ENCODE assay signal across 9 cellular contexts in the genomic region with DNA sequence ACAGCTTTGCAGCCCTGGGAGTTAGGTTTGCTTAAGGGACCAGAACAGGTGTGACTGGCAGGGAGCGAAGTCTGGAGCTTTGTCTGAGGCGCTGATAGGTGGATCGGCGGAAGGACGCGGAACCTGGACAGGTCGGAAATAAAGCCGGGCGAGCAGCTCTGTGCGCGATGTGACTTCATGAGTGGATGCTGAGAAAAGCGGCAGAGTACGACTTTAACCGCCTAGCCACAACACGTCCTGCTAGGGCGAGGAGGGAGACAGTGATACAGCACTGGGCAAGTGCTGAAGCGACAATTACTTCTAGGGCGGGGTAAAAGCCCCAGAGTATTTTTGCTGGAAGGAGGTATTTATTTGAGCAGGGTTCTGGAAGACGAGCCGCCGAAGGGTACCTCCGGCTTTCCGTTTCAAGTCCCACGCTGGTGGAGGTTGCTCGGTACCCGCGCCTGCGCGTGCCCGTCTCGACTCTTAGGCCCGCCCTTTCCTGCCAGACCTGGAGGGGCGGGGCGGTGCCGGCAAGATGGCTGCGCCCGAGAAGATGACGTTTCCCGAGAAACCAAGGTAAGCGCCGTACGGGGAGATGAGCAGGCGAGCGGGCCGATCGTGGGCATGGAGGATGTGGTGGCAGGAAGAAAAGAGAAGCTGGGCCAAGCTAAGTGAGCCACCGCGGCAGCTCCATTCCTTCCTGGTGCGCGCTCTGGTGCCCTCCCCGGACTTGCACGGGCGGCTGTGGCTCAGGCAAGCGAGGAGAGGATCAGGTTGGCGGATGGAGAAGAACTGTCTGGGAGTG. TPM values are rescaled to one million over a fixed set of nuclear protein-coding genes. Genes with fewer than 3 reads are reported as not detected.
DNase-seq lines count a peak whose midpoint lies in the region; ATAC-seq, FAIRE-seq and TF ChIP-seq lines count a peak whose summit lies in the region.
"Had no signal": no experiment of that assay in that cellular context is flagged by ENCODE, and none has a peak within 500 bp of the region (broad histone marks: within the 10 kb centered on the region; RNA-seq: fewer than 3 reads in every experiment).

A gene with protein sequence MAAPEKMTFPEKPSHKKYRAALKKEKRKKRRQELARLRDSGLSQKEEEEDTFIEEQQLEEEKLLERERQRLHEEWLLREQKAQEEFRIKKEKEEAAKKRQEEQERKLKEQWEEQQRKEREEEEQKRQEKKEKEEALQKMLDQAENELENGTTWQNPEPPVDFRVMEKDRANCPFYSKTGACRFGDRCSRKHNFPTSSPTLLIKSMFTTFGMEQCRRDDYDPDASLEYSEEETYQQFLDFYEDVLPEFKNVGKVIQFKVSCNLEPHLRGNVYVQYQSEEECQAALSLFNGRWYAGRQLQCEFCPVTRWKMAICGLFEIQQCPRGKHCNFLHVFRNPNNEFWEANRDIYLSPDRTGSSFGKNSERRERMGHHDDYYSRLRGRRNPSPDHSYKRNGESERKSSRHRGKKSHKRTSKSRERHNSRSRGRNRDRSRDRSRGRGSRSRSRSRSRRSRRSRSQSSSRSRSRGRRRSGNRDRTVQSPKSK (plus strand): TSS at position 506 of the 787 bp plus-strand sequence. CDS start 12 bp downstream, at position 518.

- no peaks in the 10 kb centered on the region for H3K36me3 ChIP-seq in kidney (ENCODE audit: control insufficient read depth in 1 of 2, insufficient read depth in 2 of 2, low read length in 2 of 2)

- H3K4me3 ChIP-seq in kidney (ENCODE audit: low read length in 2 of 2), result peak within 1 kb of the TSS; percentile 79 to 89

- H3K4me1 Mint-ChIP-seq in WTC11, result no peaks in the 10 kb centered on the region; the same call in 1 of the 2 replicates

- peak within 1 kb of the TSS; percentile 65 to 71 for H3K27ac ChIP-seq in kidney (ENCODE audit: low read depth in 2 of 2, low read length in 2 of 2)

- no peak for FAIRE-seq in kidney (lab: Jason Lieb, UNC)

- DNase-seq in AG08396 (ENCODE audit: low spot score), result peak; percentile 94
- peak; percentile 92 for DNase-seq in NCI-H2227 treated with DMSO at 0.1 percent for 48 hours (lab: John Stamatoyannopoulos, UW)
- DNase-seq in WTC11 (ENCODE audit: low spot score), result peak; percentile 72
- DNase-seq in central memory CD4-positive, alpha-beta T cell, result peak; percentile 95
- DNase-seq in kidney, result peak; percentile 95
- peak; percentile 63 to 77 for DNase-seq in stimulated activated CD4-positive, alpha-beta T cell treated with anti-CD3 and anti-CD28 coated beads, Interleukin-15, amount 100 ng/mL, for 1 hour (ENCODE audit: low read depth in 1 of 2, low spot score in 1 of 2)

- intact Hi-C loops in kidney (cut with DNase I), result no loop called here

- no peak for TF ChIP-seq CTCF in WTC11 (IDR thresholded peaks at IDR 0.05)
- no peak for TF ChIP-seq CTCF in kidney (IDR thresholded peaks at IDR 0.05; ENCODE audit: borderline replicate concordance, extremely low read depth, insufficient read depth)

- peak within 1 kb of the TSS; percentile 63 to 81 for H3K9ac ChIP-seq in kidney (ENCODE audit: low read length in 2 of 2)

- POLR2A ChIA-PET in WTC11 (lab: Charles Lee), result interaction anchor here (0.5 to 1.0 kb wide), 2 partner anchors 53 to 65 kb away, joined by 3 read pairs; partner anchors contain the start of gene AP1S2

- peaks cover 2% of the 10 kb centered on the region for H3K36me3 Mint-ChIP-seq in WTC11

- H3K27me3 Mint-ChIP-seq in WTC11 (ENCODE audit: low read depth), result no peaks in the 10 kb centered on the region

- H3K4me3 Mint-ChIP-seq in WTC11, result no peak within 1 kb of the TSS

- ATAC-seq in GM18907 (IDR thresholded peaks at IDR 0.05; ENCODE audit: unreplicated experiment) (peak; percentile 92), HG03135 (IDR thresholded peaks at IDR 0.05; ENCODE audit: unreplicated experiment) (peak; percentile 90), WTC11 (peak; percentile 94)

- CTCF ChIA-PET in WTC11 (lab: Charles Lee), result interaction anchor here (0.9 to 1.0 kb wide), 2 partner anchors 19 to 26 kb away, joined by 3 read pairs; no protein-coding TSS in a partner anchor

- H3K9me3 ChIP-seq in kidney (ENCODE audit: control insufficient read depth in 1 of 2, low read length in 2 of 2), result no peaks in the 10 kb centered on the region

- H3K27ac Mint-ChIP-seq in WTC11, result no peak within 1 kb of the TSS
- H3K27ac Mint-ChIP-seq: T-helper 1 cell treated with Interleukin-12 subunit alpha and Interleukin-12 subunit beta and Interleukin-4 antibody, amounts not matched to agents 30 μg/mL and 1 μg/mL, for 36 hours had no signal

- peaks cover 2% of the 10 kb centered on the region; the same call in 1 of the 2 replicates for H3K9me3 Mint-ChIP-seq in WTC11
- H3K9me3 Mint-ChIP-seq: T-helper 1 cell treated with Interleukin-12 subunit alpha and Interleukin-12 subunit beta and Interleukin-4 antibody, amounts not matched to agents 30 μg/mL and 1 μg/mL, for 36 hours had no signal

- peaks cover 0 to 2% of the 10 kb centered on the region in 2 donors for H3K4me1 ChIP-seq in kidney (ENCODE audit: control insufficient read depth in 1 of 2, insufficient read depth in 1 of 2, low read depth in 1 of 2, low read length in 2 of 2)

TF ChIP-seq in WTC11, 78 proteins besides CTCF, POLR2A, EP300 and RAD21:
- no peak for TF ChIP-seq ZNF121 (CRISPR knock-in tag; IDR thresholded peaks at IDR 0.05)
- TF ChIP-seq, protein P1, sequence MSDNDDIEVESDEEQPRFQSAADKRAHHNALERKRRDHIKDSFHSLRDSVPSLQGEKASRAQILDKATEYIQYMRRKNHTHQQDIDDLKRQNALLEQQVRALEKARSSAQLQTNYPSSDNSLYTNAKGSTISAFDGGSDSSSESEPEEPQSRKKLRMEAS (CRISPR knock-in tag; IDR thresholded peaks at IDR 0.05), result peak; percentile 41; the same call in 1 of the 2 replicates
- TF ChIP-seq NR1H2 (CRISPR knock-in tag; IDR thresholded peaks at IDR 0.05), result no peak
- 0 out of 2 replicates have a peak, but pooled peaks have one; percentile 40 for TF ChIP-seq SP1 (CRISPR knock-in tag; conservative IDR thresholded peaks at IDR 0.05)
- no peak for TF ChIP-seq ATF1 (CRISPR knock-in tag; IDR thresholded peaks at IDR 0.05)
- TF ChIP-seq, protein P2, sequence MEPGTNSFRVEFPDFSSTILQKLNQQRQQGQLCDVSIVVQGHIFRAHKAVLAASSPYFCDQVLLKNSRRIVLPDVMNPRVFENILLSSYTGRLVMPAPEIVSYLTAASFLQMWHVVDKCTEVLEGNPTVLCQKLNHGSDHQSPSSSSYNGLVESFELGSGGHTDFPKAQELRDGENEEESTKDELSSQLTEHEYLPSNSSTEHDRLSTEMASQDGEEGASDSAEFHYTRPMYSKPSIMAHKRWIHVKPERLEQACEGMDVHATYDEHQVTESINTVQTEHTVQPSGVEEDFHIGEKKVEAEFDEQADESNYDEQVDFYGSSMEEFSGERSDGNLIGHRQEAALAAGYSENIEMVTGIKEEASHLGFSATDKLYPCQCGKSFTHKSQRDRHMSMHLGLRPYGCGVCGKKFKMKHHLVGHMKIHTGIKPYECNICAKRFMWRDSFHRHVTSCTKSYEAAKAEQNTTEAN (CRISPR knock-in tag; IDR thresholded peaks at IDR 0.05), result peak; percentile 53; the same call in 1 of the 2 replicates
- 0 out of 2 replicates have a peak, but pooled peaks have one; percentile 20 for TF ChIP-seq NFE2L1 (CRISPR knock-in tag; IDR thresholded peaks at IDR 0.05)
- TF ChIP-seq CREM (CRISPR knock-in tag; IDR thresholded peaks at IDR 0.05), result 0 out of 2 replicates have a peak, but pooled peaks have one; percentile 18

RNA-seq across cellular contexts. Expression of the gene that starts here (rescaled TPM):
- 7.0 to 8.9 TPM (median 8.6 TPM) in 3 replicates for total RNA-seq in WTC11 (2021)
- total RNA-seq in kidney, result 15.6 TPM
- 12.8 TPM for polyA plus RNA-seq in kidney (ENCODE audit: insufficient read depth, low read depth, low replicate concordance)

Comparison
In these comparisons a context has a peak if more than half of its experiments do, and no peak if none do; other contexts are left out.
1. Peak in every context shown above with its lines: DNase-seq, ATAC-seq, H3K4me3 ChIP-seq and H3K27ac ChIP-seq.